In genomic region chr1:96416111-96416595, GRCh38 we compare ENCODE assay signal across 10 cellular contexts.
DNase-seq lines count a peak whose midpoint lies in the region; ATAC-seq, FAIRE-seq and TF ChIP-seq lines count a peak whose summit lies in the region.
"Had no signal": no experiment of that assay in that cellular context is flagged by ENCODE, and none has a peak within 500 bp of the region (broad histone marks: within the 10 kb centered on the region; RNA-seq: fewer than 3 reads in every experiment).

No MANE protein-coding gene starts in this region.

- H3K27ac ChIP-seq in endothelial cell of umbilical vein (ENCODE audit: insufficient read depth, low read depth, low read length) = peak overlapping the region; percentile 69
- H3K27ac ChIP-seq: neutrophil had no signal

- TF ChIP-seq POLR2A in endothelial cell of umbilical vein (IDR thresholded peaks at IDR 0.05; ENCODE audit: low read depth, low read length) (no peak), erythroblast (IDR thresholded peaks at IDR 0.05; ENCODE audit: low read length) (no peak)

- dilution Hi-C loops in endothelial cell of umbilical vein (cut with MboI; ENCODE audit: extremely low pct_ligation_motif_present, low sequenced_read_pairs) = no loop called here

- no peaks in the 10 kb centered on the region for H3K36me3 ChIP-seq in endothelial cell of umbilical vein (ENCODE audit: control insufficient read depth in 2 of 2, extremely low read depth in 1 of 2, insufficient read depth in 2 of 2, low read length in 2 of 2)
- H3K36me3 ChIP-seq: neutrophil had no signal

- no peaks in the 10 kb centered on the region for H3K27me3 ChIP-seq in endothelial cell of umbilical vein (ENCODE audit: control insufficient read depth in 2 of 2, insufficient read depth in 2 of 2, low read length in 2 of 2)
- H3K27me3 ChIP-seq: neutrophil had no signal

- intact Hi-C loops in endothelial cell of umbilical vein (cut with micrococcal nuclease) = loop anchor here (2.0 to 5.0 kb wide), 2 partner anchors 19 to 44 kb away; no protein-coding TSS in a partner anchor

- peaks cover 4% of the 10 kb centered on the region for H3K4me1 ChIP-seq in endothelial cell of umbilical vein (ENCODE audit: control insufficient read depth, extremely low read depth, insufficient read depth, low read length)

- H3K9ac ChIP-seq in endothelial cell of umbilical vein (replicated peaks; ENCODE audit: extremely low read depth, insufficient read depth, low read length) = no peak overlapping the region

- POLR2A ChIA-PET in endothelial cell of umbilical vein (lab: Charles Lee) = no interaction called here

- no TSS peak for BruUV-seq in endothelial cell of umbilical vein (replicated peaks; lab: Mats Ljungman, UMichigan)

- in situ Hi-C loops in ACHN (cut with HindIII; ENCODE audit: low pct_ligation_motif_present, low pct_unique_long_range_greater_than_20kb, low sequenced_read_pairs) = no loop called here

- DNase-seq in ACHN = peak; percentile 47
- peak; percentile 1 for DNase-seq in NCI-H460 (ENCODE audit: extremely low read depth, low read depth)
- peak; percentile 93 for DNase-seq in endothelial cell of umbilical vein (ENCODE audit: low read depth, low spot score)
- peak; percentile 97 to 99 for DNase-seq in lung microvascular endothelial cell (ENCODE audit: low read depth in 2 of 2)
- no peak for DNase-seq in erythroblast (lab: John Stamatoyannopoulos, UW)
- DNase-seq in GF-D8 (lab: John Stamatoyannopoulos, UW) = no peak
- DNase-seq: C1 segment of cervical spinal cord had no signal

- H3K9me3 ChIP-seq in endothelial cell of umbilical vein (replicated peaks; ENCODE audit: control insufficient read depth, insufficient read depth, low read length) = no peaks in the 10 kb centered on the region
- H3K9me3 ChIP-seq: neutrophil had no signal

- H3K4me3 ChIP-seq in endothelial cell of umbilical vein (replicated peaks in 1 of 3; ENCODE audit: insufficient read depth in 1 of 3, low read depth in 1 of 3, low read length in 3 of 3) = no peak overlapping the region

- no peak overlapping the region for H2AFZ ChIP-seq in endothelial cell of umbilical vein (ENCODE audit: low read depth, low read length)

- TF ChIP-seq CTCF in endothelial cell of umbilical vein (IDR thresholded peaks at IDR 0.05; ENCODE audit: extremely low read depth in 1 of 2, insufficient read depth in 1 of 2, low read depth in 1 of 2, low read length in 2 of 2) = no peak

- CTCF ChIA-PET in endothelial cell of umbilical vein (lab: Charles Lee) = interaction anchor here (1.5 kb wide), 1 partner anchor 10 kb away, joined by 4 read pairs; no protein-coding TSS in a partner anchor

- peak overlapping the region; percentile 21 for H3K4me2 ChIP-seq in endothelial cell of umbilical vein (ENCODE audit: insufficient read depth, low read length)

- peak; percentile 61 for FAIRE-seq in endothelial cell of umbilical vein (lab: Jason Lieb, UNC)

- no peaks in the 10 kb centered on the region for H4K20me1 ChIP-seq in endothelial cell of umbilical vein (replicated peaks; ENCODE audit: control insufficient read depth, extremely low read depth, insufficient read depth, low read length)

- no peaks in the 10 kb centered on the region for H3K79me2 ChIP-seq in endothelial cell of umbilical vein (ENCODE audit: control insufficient read depth, insufficient read depth, low read length)

- no peak for ATAC-seq in GM21447 (IDR thresholded peaks at IDR 0.05; ENCODE audit: unreplicated experiment)
- no peak for ATAC-seq in HG03159 (IDR thresholded peaks at IDR 0.05; ENCODE audit: unreplicated experiment)

- no peaks in the 10 kb centered on the region for H3K9me1 ChIP-seq in endothelial cell of umbilical vein (replicated peaks; ENCODE audit: control insufficient read depth, extremely low read depth, insufficient read depth, low read length)

TF ChIP-seq in endothelial cell of umbilical vein, 7 proteins besides CTCF, POLR2A, EP300 and RAD21:
- no peak for TF ChIP-seq MAX (IDR thresholded peaks at IDR 0.05; ENCODE audit: insufficient read depth, insufficient read length)
- no peak for TF ChIP-seq POLR2AphosphoS5 (IDR thresholded peaks at IDR 0.05; ENCODE audit: insufficient read depth, low read depth, low read length)
- no peak for TF ChIP-seq MYC (IDR thresholded peaks at IDR 0.05; ENCODE audit: low read depth, low read length)
- no peak for TF ChIP-seq EZH2 (IDR thresholded peaks at IDR 0.05; ENCODE audit: borderline replicate concordance, low read depth, low read length, severe bottlenecking)
- TF ChIP-seq GATA2 (IDR thresholded peaks at IDR 0.05; ENCODE audit: insufficient read depth, insufficient read length, low read depth, low read length) = no peak
- TF ChIP-seq FOS (IDR thresholded peaks at IDR 0.05; ENCODE audit: borderline replicate concordance, insufficient read depth, low read length) = peak; percentile 75
- TF ChIP-seq JUN (IDR thresholded peaks at IDR 0.05; ENCODE audit: borderline replicate concordance, insufficient read depth, insufficient read length, low read depth) = peak; percentile 76

Comparison
In these comparisons a context has a peak if more than half of its experiments do, and no peak if none do; other contexts are left out.
1. DNase-seq: peak in ACHN (single experiment), NCI-H460 (single experiment), endothelial cell of umbilical vein (single experiment) and lung microvascular endothelial cell (2 of 2); none in erythroblast (0 of 2) and GF-D8 (single experiment).